Comparison of ENCODE assay signal across 8 cellular contexts in genomic region chr2:121974919-121975654, GRCh38.
DNase-seq lines count a peak whose midpoint lies in the region; ATAC-seq, FAIRE-seq and TF ChIP-seq lines count a peak whose summit lies in the region.

No MANE protein-coding gene starts in this region.

- H3K27ac ChIP-seq in KOPT-K1 (ENCODE audit: low read depth, low read length, poor library complexity, severe bottlenecking) (peak overlapping the region; percentile 54), Panc1 (ENCODE audit: low read length) (no peak overlapping the region)

- BruUV-seq in Panc1 (replicated peaks; lab: Mats Ljungman, UMichigan): no TSS peak

- CTCF ChIA-PET in Panc1 (lab: Charles Lee): no interaction called here

- in situ Hi-C loops in Panc1 (cut with HindIII; ENCODE audit: low pct_unique_long_range_greater_than_20kb, low sequenced_read_pairs): no loop called here

- POLR2A ChIA-PET in Panc1 (lab: Charles Lee): no interaction called here

- ATAC-seq in Panc1 (peak; percentile 98), omental fat pad (ENCODE audit: low FRiP score) (peak; percentile 69)

- H3K4me3 ChIP-seq in Panc1 (ENCODE audit: low read depth in 2 of 2, low read length in 2 of 2): peak overlapping the region in 1 of 2 experiments; percentile 44; a peak in 2 of 4 replicates

- H3K9me3 ChIP-seq in KOPT-K1 (ENCODE audit: insufficient read depth, low read length, poor library complexity, severe bottlenecking): no peaks in the 10 kb centered on the region
- no peaks in the 10 kb centered on the region for H3K9me3 ChIP-seq in Panc1 (ENCODE audit: control insufficient read depth, insufficient read depth, low read depth, low read length)

- no peaks in the 10 kb centered on the region for H3K4me1 ChIP-seq in Panc1 (ENCODE audit: control insufficient read depth, insufficient read depth, low read length)

- DNase-seq in GM04504 (ENCODE audit: low read depth) (peak; percentile 54), H4 (ENCODE audit: low spot score) (peak; percentile 77), Panc1 (ENCODE audit: low read depth, low spot score) (peak; percentile 27), frontal cortex (ENCODE audit: low spot score in 2 of 2) (peak; percentile 28 to 69), omental fat pad (ENCODE audit: low spot score) (no peak), posterior vena cava (ENCODE audit: low spot score) (no peak)
- DNase-seq in activated gamma-delta T cell treated with anti-CD3 and anti-CD28 coated beads, Interleukin-2, amount 50 U/mL, for 16 hours (ENCODE audit: low read depth): peak; percentile 2

- H3K27me3 ChIP-seq in Panc1 (ENCODE audit: control insufficient read depth, insufficient read depth, low read length): 0 out of 2 replicates have a peak, but pooled peaks cover 3% of the 10 kb centered on the region

- no peak for FAIRE-seq in frontal cortex (lab: Jason Lieb, UNC)

- TF ChIP-seq CTCF in Panc1 (IDR thresholded peaks at IDR 0.05) (peak; percentile 79), omental fat pad (IDR thresholded peaks at IDR 0.05) (no peak)

- intact Hi-C loops in Panc1 (cut with micrococcal nuclease; ENCODE audit: unreplicated experiment): loop anchor here (2.0 to 10.0 kb wide), 2 partner anchors 160 to 476 kb away; no protein-coding TSS in a partner anchor
- intact Hi-C loops in posterior vena cava (cut with DNase I): loop anchor here in 1 of 2 donors (10.0 kb wide), 1 partner anchor 1720 kb away; the partner anchor contains the start of gene RALB

- no peaks in the 10 kb centered on the region for H3K36me3 ChIP-seq in KOPT-K1 (ENCODE audit: insufficient read depth, low read length)
- no peaks in the 10 kb centered on the region for H3K36me3 ChIP-seq in Panc1 (ENCODE audit: control insufficient read depth, insufficient read depth, low read length)

Comparison
In these comparisons a context has a peak if more than half of its experiments do, and no peak if none do; other contexts are left out.
1. DNase-seq: peak in GM04504 (single experiment), H4 (single experiment), Panc1 (single experiment), activated gamma-delta T cell treated with anti-CD3 and anti-CD28 coated beads, Interleukin-2, amount 50 U/mL, for 16 hours (single experiment) and frontal cortex (2 of 2); none in omental fat pad (single experiment) and posterior vena cava (single experiment).